In genomic region chr11:28632338-28632737, GRCh38 we compare ENCODE assay signal across 37 cellular contexts.
A peak's percentile ranks its signal among the peaks of the same experiment; 100 is the strongest.
DNase-seq lines count a peak whose midpoint lies in the region; ATAC-seq, FAIRE-seq and TF ChIP-seq lines count a peak whose summit lies in the region.
"Had no signal": no experiment of that assay in that cellular context is flagged by ENCODE, and none has a peak within 500 bp of the region (broad histone marks: within the 10 kb centered on the region; RNA-seq: fewer than 3 reads in every experiment).

No MANE protein-coding gene starts in this region.

- H3K56ac ChIP-seq in IMR-90 (ENCODE audit: extremely low read depth, insufficient read depth, low read length): no peak overlapping the region

- H2BK5ac ChIP-seq in IMR-90 (ENCODE audit: low read depth, low read length, poor library complexity, severe bottlenecking): peak overlapping the region; percentile 36

- CTCF ChIA-PET in IMR-90 (lab: Yijun Ruan, JAX): no interaction called here
- CTCF ChIA-PET in activated CD8-positive, alpha-beta T cell treated with anti-CD3 and anti-CD28 coated beads for 36 hours (lab: Charles Lee): no interaction called here

- H2BK120ac ChIP-seq in IMR-90 (ENCODE audit: low read depth, low read length): 0 out of 2 replicates have a peak overlapping the region, but pooled peaks have one; percentile 16

- FAIRE-seq in astrocyte (lab: Jason Lieb, UNC): no peak
- FAIRE-seq: G401.6, HepG2, islet of Langerhans, small intestine had no signal

- H4K20me1 ChIP-seq in IMR-90 (ENCODE audit: insufficient read depth, low read length) (no peaks in the 10 kb centered on the region), astrocyte (ENCODE audit: insufficient read depth, low read length) (no peaks in the 10 kb centered on the region)
- H4K20me1 ChIP-seq: BLaER1 treated with 17β-estradiol and CSF1 and Interleukin-3, amounts not matched to agents 10 nM and 100 nM had no signal

- H3K27ac ChIP-seq in IMR-90 (ENCODE audit: insufficient read depth, low read length): no peak overlapping the region
- H3K27ac ChIP-seq in astrocyte (ENCODE audit: low read depth, low read length): no peak overlapping the region
- H3K27ac ChIP-seq: BLaER1 treated with 17β-estradiol and CSF1 and Interleukin-3, amounts not matched to agents 10 nM and 100 nM; colonic mucosa; HL-60; neural progenitor cell; parathyroid adenoma had no signal

- H3K18ac ChIP-seq in IMR-90 (ENCODE audit: low read depth, low read length): no peak overlapping the region; the same call in 1 of the 2 replicates

- peak; percentile 18 for DNase-seq in AG09309 (ENCODE audit: low read depth)
- DNase-seq in IMR-90: peak; percentile 55
- DNase-seq in astrocyte (ENCODE audit: low read depth): peak; percentile 28
- peak; percentile 15 for DNase-seq in kidney glomerular epithelial cell (lab: John Stamatoyannopoulos, UW)
- no peak for DNase-seq in HuH-7.5 (ENCODE audit: low spot score)
- no peak for DNase-seq in Ammon's horn (ENCODE audit: low spot score)
- no peak for DNase-seq in activated CD8-positive, alpha-beta T cell treated with anti-CD3 and anti-CD28 coated beads for 36 hours
- DNase-seq: ACHN; activated CD4-positive, alpha-beta T cell treated with anti-CD3 and anti-CD28 coated beads, Interleukin-2, amount 50 U/mL, for 4 hours; activated naive CD4-positive, alpha-beta T cell treated with anti-CD3 and anti-CD28 coated beads for 36 hours; colonic mucosa; DMS153; effector CD4-positive, alpha-beta T cell; GOT3; Kasumi-1; left ventricle myocardium superior; NCI-H1436 treated with DMSO at 0.1 percent for 48 hours; NCI-H2081 treated with DMSO at 0.1 percent for 48 hours; NCI-H2227 treated with DMSO at 0.1 percent for 48 hours; NCI-H526; OCI-M1; SK-N-SH; small intestine; stimulated activated CD4-positive, alpha-beta T cell treated with anti-CD3 and anti-CD28 coated beads, Interleukin-1b, Interleukin-23, amount 100 ng/mL, for 48 hours; stimulated activated naive CD8-positive, alpha-beta T cell treated with anti-CD3 and anti-CD28 coated beads, Interleukin-15, Interleukin-2, amounts not matched to agents 100 U/mL and 50 U/mL, for 24 hours had no signal

- no peak overlapping the region for H2BK15ac ChIP-seq in IMR-90 (ENCODE audit: low read depth, low read length)

- H3K4ac ChIP-seq in IMR-90 (ENCODE audit: low read depth, low read length): no peak overlapping the region

- H3K4me2 ChIP-seq in IMR-90 (ENCODE audit: low read depth, low read length) (no peak overlapping the region), astrocyte (ENCODE audit: low read length) (peak overlapping the region; percentile 4)
- H3K4me2 ChIP-seq: BLaER1 treated with 17β-estradiol and CSF1 and Interleukin-3, amounts not matched to agents 10 nM and 100 nM; neural progenitor cell; SK-N-SH had no signal

- H2BK20ac ChIP-seq in IMR-90 (ENCODE audit: low read depth, low read length): no peak overlapping the region

- H3K9me3 Mint-ChIP-seq in astrocyte (ENCODE audit: unreplicated experiment): no peaks in the 10 kb centered on the region
- no peaks in the 10 kb centered on the region for H3K9me3 Mint-ChIP-seq in activated CD8-positive, alpha-beta T cell treated with anti-CD3 and anti-CD28 coated beads for 36 hours
- H3K9me3 Mint-ChIP-seq: activated T-helper 1 cell treated with anti-CD3 and anti-CD28 coated beads, Interleukin-12 subunit alpha, Interleukin-12 subunit beta, Interleukin-2, Interleukin-4 antibody, amounts not matched to agents 30 ng/mL and 10 ng/mL and 1 ng/mL, durations not matched to agents 14 hours and 24 hours and 36 hours; T-helper 1 cell treated with Interleukin-12 subunit alpha and Interleukin-12 subunit beta and Interleukin-4 antibody, amounts not matched to agents 30 μg/mL and 1 μg/mL, for 36 hours had no signal

- no CpG with 5 or more reads among the region's 2 CpGs for WGBS in IMR-90 (ENCODE audit: extremely low coverage in 2 of 2, insufficient read length in 1 of 2), 2 experiments

- TF ChIP-seq POLR2A in IMR-90 (IDR thresholded peaks at IDR 0.05; ENCODE audit: low read depth, low read length): no peak

- H2AFZ ChIP-seq in IMR-90 (replicated peaks; ENCODE audit: low read length, poor library complexity) (no peak overlapping the region), astrocyte (ENCODE audit: low read depth, low read length) (no peak overlapping the region)
- H2AFZ ChIP-seq: neural progenitor cell, parathyroid adenoma had no signal

- H3K4me3 ChIP-seq in AG09309 (ENCODE audit: control insufficient read depth, low read depth, low read length) (no peak overlapping the region), IMR-90 (ENCODE audit: insufficient read depth, low read depth, low read length) (no peak overlapping the region), astrocyte (ENCODE audit: insufficient read depth, low read depth, low read length) (no peak overlapping the region)
- H3K4me3 ChIP-seq: BLaER1 treated with 17β-estradiol and CSF1 and Interleukin-3, amounts not matched to agents 10 nM and 100 nM; colonic mucosa; neural progenitor cell had no signal

- in situ Hi-C loops in IMR-90 (cut with MboI; ENCODE audit: low sequenced_read_pairs): no loop called here

- H3K36me3 ChIP-seq in IMR-90 (ENCODE audit: control insufficient read depth, insufficient read depth, low read length) (no peaks in the 10 kb centered on the region), astrocyte (ENCODE audit: insufficient read depth, low read length) (no peaks in the 10 kb centered on the region)
- H3K36me3 ChIP-seq: BLaER1 treated with 17β-estradiol and CSF1 and Interleukin-3, amounts not matched to agents 10 nM and 100 nM; colonic mucosa; neural progenitor cell had no signal

- H3K4me3 Mint-ChIP-seq in astrocyte (ENCODE audit: unreplicated experiment): no peak overlapping the region
- H3K4me3 Mint-ChIP-seq in activated CD8-positive, alpha-beta T cell treated with anti-CD3 and anti-CD28 coated beads for 36 hours: no peak overlapping the region
- H3K4me3 Mint-ChIP-seq: activated naive CD4-positive, alpha-beta T cell treated with anti-CD3 and anti-CD28 coated beads for 36 hours; activated T-helper 1 cell treated with anti-CD3 and anti-CD28 coated beads, Interleukin-12 subunit alpha, Interleukin-12 subunit beta, Interleukin-2, Interleukin-4 antibody, amounts not matched to agents 30 ng/mL and 10 ng/mL and 1 ng/mL, durations not matched to agents 14 hours and 24 hours and 36 hours; neural progenitor cell; T-helper 1 cell treated with Interleukin-12 subunit alpha and Interleukin-12 subunit beta and Interleukin-4 antibody, amounts not matched to agents 30 μg/mL and 1 μg/mL, for 36 hours had no signal

- H3K9ac ChIP-seq in IMR-90 (ENCODE audit: low read depth, low read length): no peak overlapping the region
- H3K9ac ChIP-seq in astrocyte (ENCODE audit: low read length): no peak overlapping the region
- H3K9ac ChIP-seq: BLaER1 treated with 17β-estradiol and CSF1 and Interleukin-3, amounts not matched to agents 10 nM and 100 nM; neural progenitor cell; parathyroid adenoma; SK-N-SH had no signal

- 0 out of 2 replicates have a peak overlapping the region, but pooled peaks have one; percentile 71 for H4K91ac ChIP-seq in IMR-90 (ENCODE audit: insufficient read depth, low read depth, low read length)

- ATAC-seq in IMR-90 (ENCODE audit: low read depth): peak; percentile 70
- ATAC-seq in GM19395 (IDR thresholded peaks at IDR 0.05; ENCODE audit: unreplicated experiment): no peak
- no peak for ATAC-seq in activated CD8-positive, alpha-beta T cell treated with anti-CD3 and anti-CD28 coated beads for 36 hours
- ATAC-seq: activated CD4-positive, CD25-positive, alpha-beta regulatory T cell treated with anti-CD3 and anti-CD28 coated beads, Interleukin-2, amount 50 U/mL, for 24 hours; HepG2; left ventricle myocardium superior; Right ventricle myocardium inferior; stimulated activated naive CD8-positive, alpha-beta T cell treated with anti-CD3 and anti-CD28 coated beads, Interleukin-15, Interleukin-2, amounts not matched to agents 100 U/mL and 50 U/mL, for 24 hours had no signal

- H3K27me3 ChIP-seq in IMR-90 (ENCODE audit: control insufficient read depth, insufficient read depth, low read length) (no peaks in the 10 kb centered on the region), astrocyte (ENCODE audit: insufficient read depth, low read length) (no peaks in the 10 kb centered on the region)
- H3K27me3 ChIP-seq: BLaER1 treated with 17β-estradiol and CSF1 and Interleukin-3, amounts not matched to agents 10 nM and 100 nM; colonic mucosa; neural progenitor cell had no signal

- no peak for TF ChIP-seq RAD21 in IMR-90 (IDR thresholded peaks at IDR 0.05; ENCODE audit: low read length)

- peaks cover 8% of the 10 kb centered on the region for H3K9me1 ChIP-seq in IMR-90 (ENCODE audit: insufficient read depth, low read length)

- no peak overlapping the region; the same call in 1 of the 2 replicates for H4K5ac ChIP-seq in IMR-90 (ENCODE audit: low read depth, low read length)

- intact Hi-C loops in IMR-90 (cut with micrococcal nuclease): no loop called here
- intact Hi-C loops in activated CD8-positive, alpha-beta T cell treated with anti-CD3 and anti-CD28 coated beads for 36 hours (cut with micrococcal nuclease): no loop called here

- H3K79me1 ChIP-seq in IMR-90 (ENCODE audit: low read depth in 1 of 2, low read length in 2 of 2): no peaks in the 10 kb centered on the region

- dilution Hi-C loops in IMR-90 (cut with HindIII; ENCODE audit: low sequenced_read_pairs, unreplicated experiment): no loop called here

- no peak overlapping the region for H2AK9ac ChIP-seq in IMR-90 (replicated peaks; ENCODE audit: low read depth, low read length, poor library complexity)

- no peaks in the 10 kb centered on the region for H3K79me2 ChIP-seq in astrocyte (ENCODE audit: insufficient read depth, low read length)
- H3K79me2 ChIP-seq: parathyroid adenoma had no signal

- H3K9me3 ChIP-seq in IMR-90 (ENCODE audit: control insufficient read depth, insufficient read depth, low read length) (no peaks in the 10 kb centered on the region), astrocyte (ENCODE audit: insufficient read depth, low read depth, low read length) (no peaks in the 10 kb centered on the region)
- H3K9me3 ChIP-seq: BLaER1 treated with 17β-estradiol and CSF1 and Interleukin-3, amounts not matched to agents 10 nM and 100 nM; colonic mucosa; SK-N-SH had no signal

- H4K8ac ChIP-seq in IMR-90 (ENCODE audit: low read depth in 2 of 2, low read length in 2 of 2): peak overlapping the region in 1 of 2 experiments; percentile 55; a peak in 2 of 4 replicates

- POLR2A ChIA-PET in IMR-90 (lab: Charles Lee; ENCODE audit: unreplicated experiment): no interaction called here
- POLR2A ChIA-PET in activated CD8-positive, alpha-beta T cell treated with anti-CD3 and anti-CD28 coated beads for 36 hours (lab: Charles Lee): no interaction called here

- TF ChIP-seq CTCF in AG09309 (IDR thresholded peaks at IDR 0.05; ENCODE audit: control insufficient read depth, insufficient read depth, low read depth, low read length, missing control alignments) (no peak), IMR-90 (conservative IDR thresholded peaks at IDR 0.05; ENCODE audit: low read depth, low read length) (no peak), astrocyte (IDR thresholded peaks at IDR 0.05; ENCODE audit: insufficient read depth, low read depth, low read length) (no peak)
- TF ChIP-seq CTCF in activated CD8-positive, alpha-beta T cell treated with anti-CD3 and anti-CD28 coated beads for 36 hours (IDR thresholded peaks at IDR 0.05): no peak

- H3K4me1 ChIP-seq in IMR-90 (ENCODE audit: control insufficient read depth, insufficient read depth, low read length): peaks cover 8% of the 10 kb centered on the region
- peaks cover 3% of the 10 kb centered on the region for H3K4me1 ChIP-seq in astrocyte (ENCODE audit: insufficient read depth, low read length)
- H3K4me1 ChIP-seq: BLaER1 treated with 17β-estradiol and CSF1 and Interleukin-3, amounts not matched to agents 10 nM and 100 nM; colonic mucosa; parathyroid adenoma had no signal

- H3K27me3 Mint-ChIP-seq in astrocyte (ENCODE audit: low read depth, unreplicated experiment): no peaks in the 10 kb centered on the region
- no peaks in the 10 kb centered on the region for H3K27me3 Mint-ChIP-seq in activated CD8-positive, alpha-beta T cell treated with anti-CD3 and anti-CD28 coated beads for 36 hours

- H3K14ac ChIP-seq in IMR-90 (replicated peaks; ENCODE audit: low read depth, low read length): no peak overlapping the region

- H3K23ac ChIP-seq in IMR-90 (ENCODE audit: low read depth, low read length): no peak overlapping the region

- H3K36me3 Mint-ChIP-seq in astrocyte (ENCODE audit: low read depth, unreplicated experiment): no peaks in the 10 kb centered on the region
- no peaks in the 10 kb centered on the region for H3K36me3 Mint-ChIP-seq in activated CD8-positive, alpha-beta T cell treated with anti-CD3 and anti-CD28 coated beads for 36 hours (ENCODE audit: low read depth)
- H3K36me3 Mint-ChIP-seq: neural progenitor cell had no signal

- H2AK5ac ChIP-seq in IMR-90 (ENCODE audit: low read depth, low read length): no peak overlapping the region

- no peaks in the 10 kb centered on the region for H3K4me1 Mint-ChIP-seq in astrocyte (ENCODE audit: low read depth, unreplicated experiment)
- no peaks in the 10 kb centered on the region for H3K4me1 Mint-ChIP-seq in activated CD8-positive, alpha-beta T cell treated with anti-CD3 and anti-CD28 coated beads for 36 hours (ENCODE audit: low read depth)

- no peak overlapping the region for H3K27ac Mint-ChIP-seq in astrocyte (ENCODE audit: unreplicated experiment)
- no peak overlapping the region for H3K27ac Mint-ChIP-seq in activated CD8-positive, alpha-beta T cell treated with anti-CD3 and anti-CD28 coated beads for 36 hours
- H3K27ac Mint-ChIP-seq: activated naive CD4-positive, alpha-beta T cell treated with anti-CD3 and anti-CD28 coated beads for 36 hours; activated T-helper 1 cell treated with anti-CD3 and anti-CD28 coated beads, Interleukin-12 subunit alpha, Interleukin-12 subunit beta, Interleukin-2, Interleukin-4 antibody, amounts not matched to agents 30 ng/mL and 10 ng/mL and 1 ng/mL, durations not matched to agents 14 hours and 24 hours and 36 hours; neural progenitor cell; T-helper 1 cell treated with Interleukin-12 subunit alpha and Interleukin-12 subunit beta and Interleukin-4 antibody, amounts not matched to agents 30 μg/mL and 1 μg/mL, for 36 hours had no signal

- no TSS peak for BruUV-seq in IMR-90 (replicated peaks; lab: Mats Ljungman, UMichigan)

Comparison
In these comparisons a context has a peak if more than half of its experiments do, and no peak if none do; other contexts are left out.
1. DNase-seq: peak in AG09309 (single experiment), IMR-90 (single experiment), astrocyte (single experiment) and kidney glomerular epithelial cell (single experiment); none in HuH-7.5 (single experiment), Ammon's horn (single experiment) and activated CD8-positive, alpha-beta T cell treated with anti-CD3 and anti-CD28 coated beads for 36 hours (single experiment).